7 cellular contexts compared by ENCODE assay signal in genomic region chr6:1404713-1405098, GRCh38. TPM values are rescaled to one million over a fixed set of nuclear protein-coding genes. Genes with fewer than 3 reads are reported as not detected.
"Had no signal": no experiment of that assay in that cellular context is flagged by ENCODE, and none has a peak within 500 bp of the region (broad histone marks: within the 10 kb centered on the region; RNA-seq: fewer than 3 reads in every experiment).

No MANE protein-coding gene starts in this region.

- H3K4me3 ChIP-seq: K562 had no signal

- H3K27ac ChIP-seq: HL-60 had no signal

- ATAC-seq: HepG2 had no signal

- H3K36me3 Mint-ChIP-seq: IgD-negative memory B cell had no signal

- H3K4me3 Mint-ChIP-seq: IgD-negative memory B cell had no signal

- DNase-seq: KBM-7, KG1 had no signal

- H3K27ac Mint-ChIP-seq: IgD-negative memory B cell had no signal

- H3K4me1 Mint-ChIP-seq: IgD-negative memory B cell had no signal

RNA-seq across cellular contexts. Expression of gene FOXF2, which starts 15.3 kb away (rescaled TPM):
- total RNA-seq: HepG2, HT-29, K562 had no signal
- polyA plus RNA-seq: HepG2, IgD-negative memory B cell, K562 had no signal
